In genomic region chr3:67067251-67067650, GRCh38 we compare ENCODE assay signal across 12 cellular contexts.
DNase-seq lines count a peak whose midpoint lies in the region; ATAC-seq lines count a peak whose summit lies in the region.
"Had no signal": no experiment of that assay in that cellular context is flagged by ENCODE, and none has a peak within 500 bp of the region (broad histone marks: within the 10 kb centered on the region; RNA-seq: fewer than 3 reads in every experiment).

No MANE protein-coding gene starts in this region.

- ATAC-seq in GM18519 (IDR thresholded peaks at IDR 0.05; ENCODE audit: low FRiP score, unreplicated experiment) (peak; percentile 88), GM21390 (IDR thresholded peaks at IDR 0.05; ENCODE audit: unreplicated experiment) (peak; percentile 94), HG02943 (IDR thresholded peaks at IDR 0.05; ENCODE audit: low read depth, unreplicated experiment) (peak; percentile 85), HG03520 (IDR thresholded peaks at IDR 0.05; ENCODE audit: unreplicated experiment) (peak; percentile 88)
- ATAC-seq: activated T-cell treated with anti-CD3 and anti-CD28 coated beads, Interleukin-2, amount 50 U/mL, for 4 hours had no signal

- DNase-seq in NK-92 (lab: John Stamatoyannopoulos, UW; ENCODE audit: unreplicated experiment), result no peak
- DNase-seq in dermis blood vessel endothelial cell, result no peak
- no peak for DNase-seq in Ammon's horn (ENCODE audit: low spot score)
- no peak for DNase-seq in NCI-H2227 (lab: John Stamatoyannopoulos, UW; ENCODE audit: unreplicated experiment)
- DNase-seq: activated CD4-positive, CD25-positive, alpha-beta regulatory T cell treated with anti-CD3 and anti-CD28 coated beads, Interleukin-2, amount 50 U/mL, for 72 hours; activated T-cell treated with anti-CD3 and anti-CD28 coated beads, Interleukin-2, amount 50 U/mL, for 4 hours; DMS53; NCI-H2107 had no signal
